30 cellular contexts compared by ENCODE assay signal in the genomic region with DNA sequence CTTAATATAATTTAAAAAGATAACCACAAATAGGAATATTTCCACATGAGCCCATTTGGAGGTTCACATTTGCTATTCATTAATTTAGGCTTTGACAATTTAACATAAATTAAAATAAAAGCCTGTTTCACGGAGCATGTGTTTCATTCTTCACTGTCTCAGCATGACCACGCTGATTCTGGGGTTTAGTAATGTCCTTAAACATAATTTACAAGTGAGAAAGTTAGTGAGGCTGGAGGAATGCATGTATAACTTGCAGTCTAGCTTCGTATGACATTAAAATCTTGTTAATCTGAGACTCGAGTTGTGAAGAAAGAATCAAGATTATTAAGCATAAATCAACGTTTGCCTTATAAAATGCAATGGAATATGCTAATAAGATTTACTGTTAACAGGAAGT.
"Had no signal": no experiment of that assay in that cellular context is flagged by ENCODE, and none has a peak within 500 bp of the region (broad histone marks: within the 10 kb centered on the region; RNA-seq: fewer than 3 reads in every experiment).

No MANE protein-coding gene starts in this region.

- H2AFZ ChIP-seq: hepatocyte had no signal

- H3K4me2 ChIP-seq: hepatocyte had no signal

- H3K4me3 ChIP-seq: adrenal gland, body of pancreas, esophagus muscularis mucosa, gastroesophageal sphincter, heart right ventricle, hepatocyte had no signal

- H3K27me3 ChIP-seq: adrenal gland, body of pancreas, esophagus muscularis mucosa, gastroesophageal sphincter, heart right ventricle, hepatocyte had no signal

- H3K4me1 ChIP-seq: adrenal gland, body of pancreas, esophagus muscularis mucosa, gastroesophageal sphincter, heart right ventricle had no signal

- H3K27ac ChIP-seq: adrenal gland, body of pancreas, esophagus muscularis mucosa, gastroesophageal sphincter, heart right ventricle, hepatocyte had no signal

- H3K9me3 ChIP-seq: adrenal gland, body of pancreas, esophagus muscularis mucosa, gastroesophageal sphincter had no signal

- H3K79me2 ChIP-seq: hepatocyte had no signal

- DNase-seq: activated CD4-positive, alpha-beta memory T cell treated with anti-CD3 and anti-CD28 coated beads for 36 hours; activated CD4-positive, alpha-beta T cell treated with anti-CD3 and anti-CD28 coated beads for 36 hours; activated CD4-positive, alpha-beta T cell treated with anti-CD3 and anti-CD28 coated beads, Interleukin-2, amount 10 ng/mL, durations not matched to agents 24 days and 14 days; activated CD4-positive, CD25-positive, alpha-beta regulatory T cell; activated CD4-positive, CD25-positive, alpha-beta regulatory T cell treated with anti-CD3 and anti-CD28 coated beads, Interleukin-2, amount 50 U/mL, for 72 hours; activated CD8-positive, alpha-beta memory T cell treated with anti-CD3 and anti-CD28 coated beads, Interleukin-2, amount 10 ng/mL, durations not matched to agents 7 days and 5 days; activated CD8-positive, alpha-beta memory T cell treated with anti-CD3 and anti-CD28 coated beads, Interleukin-2, amount 50 U/mL, for 4 hours; activated CD8-positive, alpha-beta T cell treated with anti-CD3 and anti-CD28 coated beads, Interleukin-2, amount 10 ng/mL, durations not matched to agents 7 days and 5 days; activated effector memory CD4-positive, alpha-beta T cell treated with anti-CD3 and anti-CD28 coated beads, Interleukin-2, amount 50 U/mL, for 16 hours; activated naive CD4-positive, alpha-beta T cell treated with anti-CD3 and anti-CD28 coated beads for 36 hours; activated naive CD8-positive, alpha-beta T cell treated with anti-CD3 and anti-CD28 coated beads for 36 hours; activated naive CD8-positive, alpha-beta T cell treated with anti-CD3 and anti-CD28 coated beads, Interleukin-2, amount 50 U/mL, for 24 hours; activated T-cell treated with anti-CD3 and anti-CD28 coated beads, Interleukin-2, amount 50 U/mL, for 1 hour; activated T-cell treated with anti-CD3 and anti-CD28 coated beads, Interleukin-2, amount 50 U/mL, for 48 hours; adrenal gland; amygdala; aorta; body of pancreas; caudate nucleus; cortex of kidney; dermis blood vessel endothelial cell; effector CD4-positive, alpha-beta T cell; effector memory CD8-positive, alpha-beta T cell; erythroblast; foreskin melanocyte; heart right ventricle; T1000 had no signal

- H3K36me3 ChIP-seq: adrenal gland, esophagus muscularis mucosa, gastroesophageal sphincter, heart right ventricle had no signal
